Comparison of ENCODE assay signal across 8 cellular contexts in genomic region chr16:53892155-53892554, GRCh38.
A peak's percentile ranks its signal among the peaks of the same experiment; 100 is the strongest.
DNase-seq lines count a peak whose midpoint lies in the region; ATAC-seq, FAIRE-seq and TF ChIP-seq lines count a peak whose summit lies in the region.

No MANE protein-coding gene starts in this region.

- no peak overlapping the region for H3K9ac ChIP-seq in GM12878 (ENCODE audit: control insufficient read depth, insufficient read depth, low read length)

- ATAC-seq in GM12878, result peak; percentile 82

- H2AFZ ChIP-seq in GM12878 (ENCODE audit: control insufficient read depth, low read depth, low read length), result no peak overlapping the region

- RAD21 ChIA-PET in GM12878 (lab: Charles Lee; ENCODE audit: unreplicated experiment), result interaction anchor here (0.5 kb wide), 1 partner anchor 131 kb away, joined by 8 read pairs; no protein-coding TSS in a partner anchor

- CTCF ChIA-PET in GM12878 (lab: Yijun Ruan, JAX), result interaction anchor here (0.7 to 2.4 kb wide), 15 partner anchors 9 to 1065 kb away, joined by 3 to 10 read pairs (median 4); no protein-coding TSS in a partner anchor

- no peaks in the 10 kb centered on the region for H3K79me2 ChIP-seq in GM12878 (ENCODE audit: control insufficient read depth, insufficient read depth, low read length)

- FAIRE-seq in GM12878 (lab: Jason Lieb, UNC), result no peak

- no TSS peak for BruUV-seq in GM12878 (replicated peaks; lab: Mats Ljungman, UMichigan)

- no peaks in the 10 kb centered on the region for H4K20me1 ChIP-seq in GM12878 (ENCODE audit: control insufficient read depth, insufficient read depth)

- SMC1A ChIA-PET in GM12878 (lab: Charles Lee; ENCODE audit: uncharacterized antibody, unreplicated experiment), result interaction anchor here (1.0 to 2.8 kb wide), 5 partner anchors 21 to 817 kb away, joined by 3 to 7 read pairs (median 3); no protein-coding TSS in a partner anchor

- TF ChIP-seq POLR2A in GM12878 (IDR thresholded peaks at IDR 0.05; ENCODE audit: low read depth, low read length), result no peak

- in situ Hi-C loops in GM12878 (cut with MboI), result no loop called here

- H3K4me3 ChIP-seq in LNCaP clone FGC (ENCODE audit: low read depth, low read length), result no peak overlapping the region
- no peak overlapping the region for H3K4me3 ChIP-seq in SJSA1
- H3K4me3 ChIP-seq in GM12878, result no peak overlapping the region

- H3K27ac ChIP-seq in SJSA1 (no peak overlapping the region), GM12878 (ENCODE audit: control insufficient read depth, insufficient read depth) (no peak overlapping the region)

- DNase-seq in NCI-H1436 (lab: John Stamatoyannopoulos, UW) (peak; percentile 36), NCI-H1436 treated with DMSO at 0.1 percent for 48 hours (lab: John Stamatoyannopoulos, UW) (no peak), LNCaP clone FGC (ENCODE audit: low read depth) (peak; percentile 67), SJSA1 (ENCODE audit: low read depth in 1 of 2, low spot score in 2 of 2) (peak; percentile 51 to 54), GM12878 (ENCODE audit: low read depth, low spot score) (no peak), iPS-NIHi7 (ENCODE audit: extremely low spot score) (peak; percentile 65), posterior vena cava (ENCODE audit: low spot score) (no peak)
- peak; percentile 9 to 19 (median 14) for DNase-seq in stimulated activated CD4-positive, alpha-beta T cell treated with anti-CD3 and anti-CD28 coated beads, Interleukin-1b, Interleukin-23, amount 100 ng/mL, for 24 hours (ENCODE audit: low read depth in 4 of 4, low spot score in 1 of 4)

- H3K4me1 ChIP-seq in SJSA1 (replicated peaks) (peaks cover 25% of the 10 kb centered on the region), GM12878 (ENCODE audit: control insufficient read depth, insufficient read depth, low read length) (no peaks in the 10 kb centered on the region)

- WGBS in GM12878 (ENCODE audit: insufficient coverage, insufficient replicate concordance, low lambda C conversion rate, missing lambda C conversion rate), result 50% methylated on average over 3 of the region's 3 CpGs

- peak; percentile 71 for TF ChIP-seq CTCF in LNCaP clone FGC (IDR thresholded peaks at IDR 0.05; ENCODE audit: control insufficient read depth, extremely low read depth, insufficient read depth)
- peak; percentile 52 to 61 (median 59) for TF ChIP-seq CTCF in GM12878 (IDR thresholded peaks at IDR 0.05 in 2 of 3, conservative IDR thresholded peaks at IDR 0.05 in 1 of 3; ENCODE audit: control insufficient read depth in 2 of 3, extremely low read depth in 1 of 3, insufficient read depth in 1 of 3, low read depth in 3 of 3, low read length in 3 of 3)

- H3K27me3 ChIP-seq in SJSA1 (replicated peaks), result no peaks in the 10 kb centered on the region
- no peaks in the 10 kb centered on the region for H3K27me3 ChIP-seq in GM12878 (replicated peaks in 1 of 2; ENCODE audit: control insufficient read depth in 2 of 2, insufficient read depth in 2 of 2, low read length in 1 of 2)

- H3K4me2 ChIP-seq in GM12878 (ENCODE audit: control insufficient read depth, insufficient read depth), result no peak overlapping the region

- POLR2A ChIA-PET in GM12878 (lab: Charles Lee), result interaction anchor here (0.6 kb wide), 1 partner anchor 142 kb away, joined by 3 read pairs; no protein-coding TSS in a partner anchor

- 0 out of 2 replicates have a peak, but pooled peaks cover 2% of the 10 kb centered on the region for H3K36me3 ChIP-seq in SJSA1
- H3K36me3 ChIP-seq in GM12878 (ENCODE audit: control insufficient read depth in 2 of 2, insufficient read depth in 2 of 2, low read length in 1 of 2), result peaks cover 0 to 2% of the 10 kb centered on the region in 2 experiments; a peak in 1 of 4 replicates

- TF ChIP-seq RAD21 in GM12878 (IDR thresholded peaks at IDR 0.05; ENCODE audit: insufficient read depth, low read depth, low read length), result peak; percentile 71

- TF ChIP-seq EP300 in GM12878 (IDR thresholded peaks at IDR 0.05; ENCODE audit: borderline replicate concordance in 1 of 2, control insufficient read depth in 1 of 2, low read depth in 2 of 2, low read length in 2 of 2), result no peak

- intact Hi-C loops in GM12878 (cut with micrococcal nuclease; ENCODE audit: unreplicated experiment) (loop anchor here (5.0 to 10.0 kb wide), 2 partner anchors 120 to 337 kb away; no protein-coding TSS in a partner anchor), posterior vena cava (cut with DNase I) (no loop called here)

- H3K9me3 ChIP-seq in SJSA1 (replicated peaks), result no peaks in the 10 kb centered on the region
- no peaks in the 10 kb centered on the region for H3K9me3 ChIP-seq in GM12878 (replicated peaks; ENCODE audit: control insufficient read depth, insufficient read depth, low read length)

TF ChIP-seq in GM12878, 131 proteins besides CTCF, POLR2A, EP300 and RAD21:
- TF ChIP-seq SMC3 (IDR thresholded peaks at IDR 0.05; ENCODE audit: borderline replicate concordance, low read length), result peak; percentile 53; the same call in 1 of the 2 replicates
- TF ChIP-seq WRNIP1 (IDR thresholded peaks at IDR 0.05; ENCODE audit: borderline replicate concordance, low read depth, low read length), result no peak
- TF ChIP-seq SMARCA5 (IDR thresholded peaks at IDR 0.05), result 0 out of 2 replicates have a peak, but pooled peaks have one; percentile 30
- TF ChIP-seq IKZF2 (IDR thresholded peaks at IDR 0.05), result no peak
- no peak for TF ChIP-seq CHD1 (IDR thresholded peaks at IDR 0.05; ENCODE audit: low read depth, low read length)
- no peak for TF ChIP-seq LARP7 (IDR thresholded peaks at IDR 0.05)
- no peak for TF ChIP-seq NFIC (IDR thresholded peaks at IDR 0.05; ENCODE audit: low read depth, low read length)

Comparison
In these comparisons a context has a peak if more than half of its experiments do, and no peak if none do; other contexts are left out.
1. DNase-seq: peak in NCI-H1436 (single experiment), LNCaP clone FGC (single experiment), SJSA1 (2 of 2), iPS-NIHi7 (single experiment) and stimulated activated CD4-positive, alpha-beta T cell treated with anti-CD3 and anti-CD28 coated beads, Interleukin-1b, Interleukin-23, amount 100 ng/mL, for 24 hours (4 of 4); none in NCI-H1436 treated with DMSO at 0.1 percent for 48 hours (single experiment), GM12878 (single experiment) and posterior vena cava (single experiment).